Comparison of ENCODE assay signal across 8 cellular contexts in the genomic region with DNA sequence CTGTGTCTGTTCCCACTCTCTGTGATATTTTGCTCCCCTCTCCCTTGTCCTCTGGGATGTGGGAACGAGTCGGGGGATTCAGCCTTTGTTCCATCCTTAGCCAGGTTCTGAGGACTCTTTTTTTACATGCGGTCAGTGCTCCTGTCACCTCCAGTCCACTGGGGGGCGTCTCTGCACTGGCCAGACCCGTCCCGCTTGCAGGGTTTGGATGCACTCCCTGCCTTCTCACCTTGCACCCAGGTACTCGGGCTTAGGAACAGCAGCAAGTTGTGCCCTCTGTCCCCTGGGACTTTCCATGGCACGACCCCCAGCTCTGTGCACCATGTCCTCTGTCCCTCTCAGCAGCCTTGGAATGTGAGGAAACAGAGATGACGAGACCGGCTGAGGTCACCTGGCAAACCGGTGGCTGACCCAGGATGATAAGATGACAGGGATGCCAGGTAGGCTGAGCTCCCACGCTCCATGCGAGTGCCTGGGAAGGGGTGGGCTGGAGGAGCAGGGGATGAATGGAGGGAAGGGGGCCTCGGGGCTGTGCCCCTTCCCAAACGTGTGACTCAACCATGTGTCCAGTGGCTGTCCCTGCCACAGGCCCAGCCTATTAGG. TPM values are rescaled to one million over a fixed set of nuclear protein-coding genes. Genes with fewer than 3 reads are reported as not detected.
A peak's percentile ranks its signal among the peaks of the same experiment; 100 is the strongest.
DNase-seq lines count a peak whose midpoint lies in the region; ATAC-seq lines count a peak whose summit lies in the region.

No MANE protein-coding gene starts in this region.

- DNase-seq in 8988T (peak; percentile 73), GM19240 (ENCODE audit: insufficient read length, low spot score) (peak; percentile 38), NOMO-1 (lab: John Stamatoyannopoulos, UW; ENCODE audit: unreplicated experiment in 2 of 2) (peak; percentile 10 to 51), germinal center (ENCODE audit: low spot score) (peak; percentile 30), renal cortical epithelial cell (ENCODE audit: low read depth) (peak; percentile 40), GF-D8 (lab: John Stamatoyannopoulos, UW) (no peak)
- peak; percentile 25 for DNase-seq in activated T-cell treated with anti-CD3 and anti-CD28 coated beads, Interleukin-2, amount 50 U/mL, for 4 hours

- peaks cover 13% of the 10 kb centered on the region for H3K27me3 Mint-ChIP-seq in activated T-cell treated with anti-CD3 and anti-CD28 coated beads, Interleukin-2, amount 50 U/mL, for 4 hours (ENCODE audit: low read depth)

- H3K4me1 Mint-ChIP-seq in activated T-cell treated with anti-CD3 and anti-CD28 coated beads, Interleukin-2, amount 50 U/mL, for 4 hours (ENCODE audit: low read depth): no peaks in the 10 kb centered on the region

- H3K4me3 Mint-ChIP-seq in activated T-cell treated with anti-CD3 and anti-CD28 coated beads, Interleukin-2, amount 50 U/mL, for 4 hours: no peak overlapping the region

- peak; percentile 43 to 54 for ATAC-seq in activated T-cell treated with anti-CD3 and anti-CD28 coated beads, Interleukin-2, amount 50 U/mL, for 4 hours
- ATAC-seq in HG03432 (IDR thresholded peaks at IDR 0.05; ENCODE audit: unreplicated experiment): no peak

- H3K36me3 Mint-ChIP-seq in activated T-cell treated with anti-CD3 and anti-CD28 coated beads, Interleukin-2, amount 50 U/mL, for 4 hours (ENCODE audit: insufficient read depth): no peaks in the 10 kb centered on the region

- no peaks in the 10 kb centered on the region for H3K9me3 Mint-ChIP-seq in activated T-cell treated with anti-CD3 and anti-CD28 coated beads, Interleukin-2, amount 50 U/mL, for 4 hours

RNA-seq across cellular contexts. Expression of a gene that starts 27.3 kb away (rescaled TPM):
- under 1 TPM in 2 of 3 donors, not detected in 1; 0.13 to 0.25 TPM for total RNA-seq in activated T-cell treated with anti-CD3 and anti-CD28 coated beads, Interleukin-2, amount 50 U/mL, for 4 hours
- 0.30 and 3.3 TPM in 2 replicates for total RNA-seq in renal cortical epithelial cell
